Comparison of ENCODE assay signal across 16 cellular contexts in the genomic region with DNA sequence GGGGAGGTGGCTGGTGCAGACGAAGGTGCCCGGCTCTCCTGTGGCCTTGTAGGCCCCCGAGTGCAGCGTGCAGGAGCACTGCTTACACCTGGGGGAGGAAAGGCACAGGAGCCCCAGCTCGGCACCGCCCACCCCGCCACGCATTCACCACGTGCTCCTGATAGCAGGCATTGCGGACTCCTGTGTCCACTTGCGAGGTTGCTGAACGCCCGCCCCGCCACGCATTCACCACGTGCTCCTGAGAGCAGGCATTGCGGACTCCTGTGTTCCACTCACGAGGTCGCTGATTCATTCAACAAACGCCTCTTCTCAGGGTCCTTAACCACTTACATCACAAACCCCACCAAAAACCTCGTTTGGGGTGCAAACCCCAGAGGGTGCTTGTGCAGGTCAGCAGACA. TPM values are rescaled to one million over a fixed set of nuclear protein-coding genes. Genes with fewer than 3 reads are reported as not detected.
DNase-seq lines count a peak whose midpoint lies in the region; ATAC-seq and TF ChIP-seq lines count a peak whose summit lies in the region.
"Had no signal": no experiment of that assay in that cellular context is flagged by ENCODE, and none has a peak within 500 bp of the region (broad histone marks: within the 10 kb centered on the region; RNA-seq: fewer than 3 reads in every experiment).

No MANE protein-coding gene starts in this region.

- H3K27me3 ChIP-seq in Panc1 (ENCODE audit: control insufficient read depth, insufficient read depth, low read length) (no peaks in the 10 kb centered on the region), adrenal gland (no peaks in the 10 kb centered on the region), layer of hippocampus (ENCODE audit: control insufficient read depth, insufficient read depth, low read length) (no peaks in the 10 kb centered on the region)

- intact Hi-C loops in Panc1 (cut with micrococcal nuclease; ENCODE audit: unreplicated experiment) (no loop called here), adrenal gland (cut with DNase I) (no loop called here)

- no peak for TF ChIP-seq POLR2A in adrenal gland (IDR thresholded peaks at IDR 0.05)

- peaks cover 40% of the 10 kb centered on the region for H3K4me1 ChIP-seq in Panc1 (ENCODE audit: control insufficient read depth, insufficient read depth, low read length)
- H3K4me1 ChIP-seq in adrenal gland (replicated peaks in 1 of 2), result peaks cover 9 to 34% of the 10 kb centered on the region in 2 donors
- H3K4me1 ChIP-seq: Caco-2 had no signal

- WGBS in adrenal gland, 4 donors, result 60 to 70% (median 66%) methylated on average over 15 to 21 of the region's 21 CpGs

- DNase-seq in Panc1 (ENCODE audit: low read depth, low spot score), result no peak
- peak in 6 of 7 donors; percentile 77 to 82 (median 78) for DNase-seq in adrenal gland
- DNase-seq in NCI-H187 treated with DMSO at 0.1 percent for 48 hours (lab: John Stamatoyannopoulos, UW), result no peak
- DNase-seq in hepatic stellate cell (ENCODE audit: low spot score), result no peak
- no peak for DNase-seq in NCI-H82 treated with DMSO at 0.1 percent for 48 hours (lab: John Stamatoyannopoulos, UW; ENCODE audit: unreplicated experiment)
- DNase-seq: AML-193; Caco-2; CD4-positive, alpha-beta T cell; DMS79; GDM1; HCEC 1CT; HFFc6 had no signal

- H3K4me3 ChIP-seq in Panc1 (ENCODE audit: low read depth in 2 of 2, low read length in 2 of 2) (no peak overlapping the region), adrenal gland (no peak overlapping the region)
- H3K4me3 ChIP-seq: GM23338 had no signal

- TF ChIP-seq CTCF in Panc1 (IDR thresholded peaks at IDR 0.05) (no peak), adrenal gland (IDR thresholded peaks at IDR 0.05) (no peak)

- H3K36me3 ChIP-seq in Panc1 (ENCODE audit: control insufficient read depth, insufficient read depth, low read length) (no peaks in the 10 kb centered on the region; the same call in 1 of the 2 replicates), adrenal gland (replicated peaks in 1 of 2) (peaks cover 0 to 21% of the 10 kb centered on the region in 2 donors)

- in situ Hi-C loops in Panc1 (cut with HindIII; ENCODE audit: low pct_unique_long_range_greater_than_20kb, low sequenced_read_pairs), result no loop called here

- ATAC-seq in Panc1, result no peak
- ATAC-seq: GM23338 had no signal

- POLR2A ChIA-PET in Panc1 (lab: Charles Lee), result no interaction called here

- H3K27ac ChIP-seq in Panc1 (ENCODE audit: low read length) (peak overlapping the region; percentile 70), adrenal gland (peak overlapping the region; percentile 67 to 93 (median 89)), layer of hippocampus (ENCODE audit: low read depth, low read length) (peak overlapping the region; percentile 81)
- H3K27ac ChIP-seq: C4-2B had no signal

- H3K9me3 ChIP-seq in Panc1 (ENCODE audit: control insufficient read depth, insufficient read depth, low read depth, low read length), result no peaks in the 10 kb centered on the region
- H3K9me3 ChIP-seq in adrenal gland (replicated peaks in 1 of 3), result no peaks in the 10 kb centered on the region
- H3K9me3 ChIP-seq: Caco-2 had no signal

- no TSS peak for BruUV-seq in Panc1 (replicated peaks; lab: Mats Ljungman, UMichigan)

- CTCF ChIA-PET in Panc1 (lab: Charles Lee), result no interaction called here

RNA-seq across cellular contexts. Expression of a gene that starts 13.9 kb away (rescaled TPM):
- total RNA-seq in Panc1 (2021; ENCODE audit: unreplicated experiment), result 144 TPM
- 127 TPM for polyA plus RNA-seq in Panc1 (2012; ENCODE audit: insufficient read length)
- total RNA-seq in adrenal gland, result 100 to 1,000 TPM in 2 of 8 donors, 10 to 100 TPM in 6; 29.9 to 174 (median 77.7) TPM
- 1,000 to 10,000 TPM in 1 of 3 donors, 100 to 1,000 TPM in 1, 1 to 10 TPM in 1; 7.9 to 1,057 (median 368) TPM for polyA plus RNA-seq in adrenal gland
- polyA plus RNA-seq: IgD-negative memory B cell had no signal

RNA-seq across cellular contexts. Expression of a gene that starts 58.8 kb away (rescaled TPM):
- total RNA-seq in Panc1 (2021; ENCODE audit: unreplicated experiment) (173 TPM), adrenal gland (100 to 1,000 TPM in 2 of 8 donors, 10 to 100 TPM in 6; 44.3 to 110 (median 72.8) TPM)
- 196 TPM for polyA plus RNA-seq in Panc1 (2012; ENCODE audit: insufficient read length)
- 100 to 1,000 TPM in 1 of 3 donors, 10 to 100 TPM in 1, 1 to 10 TPM in 1; 4.7 to 152 (median 77.6) TPM for polyA plus RNA-seq in adrenal gland

Comparison
In these comparisons a context has a peak if more than half of its experiments do, and no peak if none do; other contexts are left out.
1. DNase-seq: peak in adrenal gland (6 of 7); none in Panc1 (single experiment), NCI-H187 treated with DMSO at 0.1 percent for 48 hours (single experiment), hepatic stellate cell (single experiment) and NCI-H82 treated with DMSO at 0.1 percent for 48 hours (single experiment).
2. Peak in every context shown above with its lines, with median percentiles within 50 percentile points of each other: H3K27ac ChIP-seq.